ENCODE assay signal across 1 cellular context in genomic region chr6:36139991-36140710, GRCh38.
TF ChIP-seq lines count a peak whose summit lies in the region.

No MANE protein-coding gene starts in this region.

TF ChIP-seq in H1, 55 proteins besides CTCF, POLR2A, EP300 and RAD21:
- TF ChIP-seq TEAD4 (IDR thresholded peaks at IDR 0.05; ENCODE audit: low read depth, low read length) (no peak), BACH1 (IDR thresholded peaks at IDR 0.05; ENCODE audit: low read length) (peak; percentile 69), MAFK (IDR thresholded peaks at IDR 0.05; ENCODE audit: low read depth, low read length) (peak; percentile 69; the same call in 1 of the 2 replicates), POU5F1 (IDR thresholded peaks at IDR 0.05; ENCODE audit: low read depth, low read length) (no peak), TAF7 (optimal IDR thresholded peaks at IDR 0.05; ENCODE audit: borderline replicate concordance, low read depth, low read length) (no peak), SIX5 (IDR thresholded peaks at IDR 0.05; ENCODE audit: low read depth, low read length) (no peak), USF2 (IDR thresholded peaks at IDR 0.05; ENCODE audit: low read length) (no peak)
